ENCODE assay signal across 26 cellular contexts in the genomic region with DNA sequence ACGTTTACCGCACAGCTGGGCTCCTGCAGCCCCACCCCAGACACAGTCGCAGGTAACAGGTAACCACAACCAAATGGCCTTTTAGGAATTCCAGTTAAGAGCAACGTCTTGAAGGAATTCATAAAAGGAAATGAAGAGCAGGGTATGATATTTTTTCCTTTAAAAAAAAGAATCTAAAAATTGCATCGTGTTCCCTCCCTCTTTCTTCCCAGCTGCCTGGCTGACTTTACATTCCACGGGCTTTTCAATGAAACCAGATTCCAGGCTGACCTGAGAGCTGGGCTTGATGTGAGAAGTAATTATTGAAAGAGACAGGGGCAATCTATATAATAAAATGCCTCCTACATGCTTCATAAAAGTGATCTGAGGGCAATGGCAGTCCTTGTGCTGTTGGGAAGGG.
"Had no signal": no experiment of that assay in that cellular context is flagged by ENCODE, and none has a peak within 500 bp of the region (broad histone marks: within the 10 kb centered on the region; RNA-seq: fewer than 3 reads in every experiment).

No MANE protein-coding gene starts in this region.

- H3K27ac ChIP-seq: esophagus muscularis mucosa, gastrocnemius medialis, stomach, suprapubic skin, tibial nerve, uterus had no signal

- ATAC-seq: activated CD8-positive, alpha-beta T cell treated with anti-CD3 and anti-CD28 coated beads, Interleukin-2, amount 10 ng/mL, durations not matched to agents 7 days and 5 days; activated naive CD8-positive, alpha-beta T cell treated with anti-CD3 and anti-CD28 coated beads, Interleukin-2, amount 50 U/mL, for 24 hours; effector memory CD8-positive, alpha-beta T cell; gastrocnemius medialis; left colon; sciatic nerve; stimulated activated memory B cell treated with anti-CD40 and anti-IgM and Interleukin-4, amounts not matched to agents 10 μg/mL and 1 μg/mL and 100 μg/mL, for 72 hours; T-helper 17 cell had no signal

- H3K9me3 Mint-ChIP-seq: activated T-helper 1 cell treated with anti-CD3 and anti-CD28 coated beads, Interleukin-12 subunit alpha, Interleukin-12 subunit beta, Interleukin-2, Interleukin-4 antibody, amounts not matched to agents 30 ng/mL and 10 ng/mL and 1 ng/mL, durations not matched to agents 14 hours and 24 hours and 36 hours; central memory CD8-positive, alpha-beta T cell; effector memory CD8-positive, alpha-beta T cell had no signal

- H3K36me3 ChIP-seq: esophagus muscularis mucosa, gastrocnemius medialis, stomach, suprapubic skin, tibial nerve, uterus had no signal

- H3K4me1 Mint-ChIP-seq: activated naive CD8-positive, alpha-beta T cell treated with anti-CD3 and anti-CD28 coated beads, Interleukin-2, amount 50 U/mL, for 24 hours; central memory CD8-positive, alpha-beta T cell; stimulated activated memory B cell treated with anti-CD40 and anti-IgM and Interleukin-4, amounts not matched to agents 10 μg/mL and 1 μg/mL and 100 μg/mL, for 72 hours; T-helper 17 cell had no signal

- H3K4me3 Mint-ChIP-seq: activated CD8-positive, alpha-beta T cell treated with anti-CD3 and anti-CD28 coated beads, Interleukin-2, amount 10 ng/mL, durations not matched to agents 7 days and 5 days; activated naive CD8-positive, alpha-beta T cell treated with anti-CD3 and anti-CD28 coated beads, Interleukin-2, amount 50 U/mL, for 24 hours; activated T-helper 1 cell treated with anti-CD3 and anti-CD28 coated beads, Interleukin-12 subunit alpha, Interleukin-12 subunit beta, Interleukin-2, Interleukin-4 antibody, amounts not matched to agents 30 ng/mL and 10 ng/mL and 1 ng/mL, durations not matched to agents 14 hours and 24 hours and 36 hours; central memory CD8-positive, alpha-beta T cell; effector memory CD8-positive, alpha-beta T cell; naive B cell; stimulated activated memory B cell treated with anti-CD40 and anti-IgM and Interleukin-4, amounts not matched to agents 10 μg/mL and 1 μg/mL and 100 μg/mL, for 72 hours; T-helper 17 cell had no signal

- FAIRE-seq: colon, islet of Langerhans, small intestine had no signal

- H3K27ac Mint-ChIP-seq: activated CD8-positive, alpha-beta T cell treated with anti-CD3 and anti-CD28 coated beads, Interleukin-2, amount 10 ng/mL, durations not matched to agents 7 days and 5 days; activated naive CD8-positive, alpha-beta T cell treated with anti-CD3 and anti-CD28 coated beads, Interleukin-2, amount 50 U/mL, for 24 hours; activated T-helper 1 cell treated with anti-CD3 and anti-CD28 coated beads, Interleukin-12 subunit alpha, Interleukin-12 subunit beta, Interleukin-2, Interleukin-4 antibody, amounts not matched to agents 30 ng/mL and 10 ng/mL and 1 ng/mL, durations not matched to agents 14 hours and 24 hours and 36 hours; naive B cell; stimulated activated memory B cell treated with anti-CD40 and anti-IgM and Interleukin-4, amounts not matched to agents 10 μg/mL and 1 μg/mL and 100 μg/mL, for 72 hours; T-helper 17 cell had no signal

- H3K9me3 ChIP-seq: esophagus muscularis mucosa, gastrocnemius medialis, stomach, suprapubic skin, tibial nerve, uterus had no signal

- H3K4me1 ChIP-seq: gastrocnemius medialis, tibial nerve, uterus had no signal

- H3K4me3 ChIP-seq: dorsolateral prefrontal cortex, esophagus muscularis mucosa, gastrocnemius medialis, stomach, suprapubic skin, tibial nerve, uterus had no signal

- H3K27me3 ChIP-seq: dorsolateral prefrontal cortex, uterus had no signal

- H3K36me3 Mint-ChIP-seq: stimulated activated memory B cell treated with anti-CD40 and anti-IgM and Interleukin-4, amounts not matched to agents 10 μg/mL and 1 μg/mL and 100 μg/mL, for 72 hours had no signal

- DNase-seq: activated CD4-positive, alpha-beta T cell treated with anti-CD3 and anti-CD28 coated beads, Interleukin-2, amount 50 U/mL, for 1 hour; activated CD4-positive, CD25-positive, alpha-beta regulatory T cell treated with anti-CD3 and anti-CD28 coated beads, Interleukin-2, amount 50 U/mL, for 72 hours; activated CD8-positive, alpha-beta T cell treated with anti-CD3 and anti-CD28 coated beads, Interleukin-2, amount 10 ng/mL, durations not matched to agents 7 days and 5 days; activated gamma-delta T cell; activated naive CD4-positive, alpha-beta T cell treated with anti-CD3 and anti-CD28 coated beads, Interleukin-2, amount 50 U/mL, for 16 hours; activated naive CD8-positive, alpha-beta T cell treated with anti-CD3 and anti-CD28 coated beads, Interleukin-2, amount 50 U/mL, for 24 hours; effector memory CD8-positive, alpha-beta T cell; gastrocnemius medialis; left colon; mesenchymal stem cell; naive B cell; small intestine; stimulated activated CD4-positive, alpha-beta T cell treated with anti-CD3 and anti-CD28 coated beads, Interleukin-15, amount 100 ng/mL, for 24 hours; stomach; T-helper 17 cell; uterus had no signal
